In the genomic region with DNA sequence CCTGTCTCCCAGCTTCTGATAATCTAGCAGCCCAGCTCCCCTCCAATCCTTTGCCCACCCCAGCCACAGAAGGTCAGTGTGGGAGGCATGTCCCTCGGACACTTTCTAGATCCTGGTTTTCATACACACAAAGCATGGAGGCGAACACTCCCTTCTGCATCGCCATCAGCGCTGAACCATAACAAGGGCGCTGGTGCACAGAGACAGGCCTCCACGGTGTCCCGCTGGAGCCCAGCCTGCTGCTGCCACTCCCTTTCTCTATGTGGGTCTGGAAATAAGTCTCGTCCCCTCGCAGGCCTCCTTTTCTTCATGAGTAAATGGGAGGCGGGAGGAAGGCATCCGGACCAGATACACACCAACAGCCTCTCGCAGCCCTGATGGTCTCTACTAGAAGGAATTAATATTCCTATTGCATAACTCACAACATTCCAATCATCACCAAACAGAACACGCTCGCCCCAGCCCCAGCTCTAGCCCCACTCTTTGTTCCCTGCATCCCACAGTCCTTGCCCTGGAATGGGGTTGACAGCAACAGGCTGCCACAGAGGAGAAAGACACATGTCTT, we compare ENCODE assay signal across 28 cellular contexts. TPM values are rescaled to one million over a fixed set of nuclear protein-coding genes. Genes with fewer than 3 reads are reported as not detected.
DNase-seq lines count a peak whose midpoint lies in the region; ATAC-seq and TF ChIP-seq lines count a peak whose summit lies in the region.
"Had no signal": no experiment of that assay in that cellular context is flagged by ENCODE, and none has a peak within 500 bp of the region (broad histone marks: within the 10 kb centered on the region; RNA-seq: fewer than 3 reads in every experiment).

No MANE protein-coding gene starts in this region.

- peak overlapping the region; percentile 9 for H3K4me2 ChIP-seq in GM23248 (ENCODE audit: unreplicated experiment)
- peak overlapping the region; percentile 3 for H3K4me2 ChIP-seq in neural progenitor cell
- H3K4me2 ChIP-seq in PC-3 (ENCODE audit: low read length) = no peak overlapping the region

- H3K9me2 ChIP-seq in GM23248 (ENCODE audit: insufficient read depth) (no peaks in the 10 kb centered on the region), PC-3 (replicated peaks; ENCODE audit: low read length) (no peaks in the 10 kb centered on the region)

- in situ Hi-C loops in GM23248 (cut with MboI) = no loop called here

- peaks cover 9% of the 10 kb centered on the region for H3K27me3 Mint-ChIP-seq in neural progenitor cell (ENCODE audit: insufficient read depth, low read depth)

- ATAC-seq in PC-3 (no peak), heart right ventricle (no peak)
- ATAC-seq: CD8-positive, alpha-beta T cell; left ventricle myocardium superior; naive thymus-derived CD4-positive, alpha-beta T cell; pancreas; sciatic nerve; stimulated activated memory B cell treated with anti-CD40 and anti-IgM and Interleukin-4, amounts not matched to agents 10 μg/mL and 1 μg/mL and 100 μg/mL, for 72 hours; upper lobe of right lung had no signal

- no peak overlapping the region for H3K4me3 Mint-ChIP-seq in neural progenitor cell
- H3K4me3 Mint-ChIP-seq: activated naive CD8-positive, alpha-beta T cell treated with anti-CD3 and anti-CD28 coated beads for 36 hours; CD8-positive, alpha-beta T cell; central memory CD8-positive, alpha-beta T cell; H9; stimulated activated memory B cell treated with anti-CD40 and anti-IgM and Interleukin-4, amounts not matched to agents 10 μg/mL and 1 μg/mL and 100 μg/mL, for 72 hours had no signal

- H3K27me3 ChIP-seq in GM23248 (replicated peaks; ENCODE audit: insufficient read depth) (no peaks in the 10 kb centered on the region), neural progenitor cell (no peaks in the 10 kb centered on the region), PC-3 (ENCODE audit: low read length) (no peaks in the 10 kb centered on the region), heart right ventricle (peaks cover 0 to 7% (median 0%) of the 10 kb centered on the region in 7 donors), right atrium auricular region (no peaks in the 10 kb centered on the region)
- H3K27me3 ChIP-seq: pancreas, upper lobe of right lung had no signal

- H3K27ac Mint-ChIP-seq in neural progenitor cell = peak overlapping the region; percentile 52
- H3K27ac Mint-ChIP-seq: activated naive CD8-positive, alpha-beta T cell treated with anti-CD3 and anti-CD28 coated beads for 36 hours; CD8-positive, alpha-beta T cell; stimulated activated memory B cell treated with anti-CD40 and anti-IgM and Interleukin-4, amounts not matched to agents 10 μg/mL and 1 μg/mL and 100 μg/mL, for 72 hours had no signal

- 45 to 47% methylated on average over 14 of the region's 14 CpGs for WGBS in GM23248 (ENCODE audit: low coverage in 1 of 2, low lambda C conversion rate in 2 of 2, missing lambda C conversion rate in 2 of 2), 2 experiments
- 80 to 85% methylated on average over 14 of the region's 14 CpGs for WGBS in heart right ventricle, 2 donors

- CTCF ChIA-PET in PC-3 (lab: Charles Lee) = no interaction called here

- H3K27ac ChIP-seq in GM23248 (no peak overlapping the region), neural progenitor cell (no peak overlapping the region), PC-3 (ENCODE audit: low read length) (no peak overlapping the region), heart right ventricle (no peak overlapping the region), right atrium auricular region (no peak overlapping the region)
- H3K27ac ChIP-seq: pancreas, upper lobe of right lung had no signal

- H3K9me3 Mint-ChIP-seq in neural progenitor cell = no peaks in the 10 kb centered on the region
- H3K9me3 Mint-ChIP-seq: activated naive CD8-positive, alpha-beta T cell treated with anti-CD3 and anti-CD28 coated beads for 36 hours; CD8-positive, alpha-beta T cell; central memory CD8-positive, alpha-beta T cell; H9; stimulated activated memory B cell treated with anti-CD40 and anti-IgM and Interleukin-4, amounts not matched to agents 10 μg/mL and 1 μg/mL and 100 μg/mL, for 72 hours had no signal

- no peaks in the 10 kb centered on the region for H4K20me1 ChIP-seq in GM23248 (ENCODE audit: insufficient read depth)
- H4K20me1 ChIP-seq in neural progenitor cell (ENCODE audit: low read depth) = no peaks in the 10 kb centered on the region
- no peaks in the 10 kb centered on the region for H4K20me1 ChIP-seq in PC-3 (ENCODE audit: low read length)

- POLR2A ChIA-PET in PC-3 (lab: Charles Lee; ENCODE audit: unreplicated experiment) = no interaction called here

- no peaks in the 10 kb centered on the region for H3K36me3 Mint-ChIP-seq in neural progenitor cell
- H3K36me3 Mint-ChIP-seq: activated naive CD8-positive, alpha-beta T cell treated with anti-CD3 and anti-CD28 coated beads for 36 hours; CD8-positive, alpha-beta T cell; naive thymus-derived CD4-positive, alpha-beta T cell; stimulated activated memory B cell treated with anti-CD40 and anti-IgM and Interleukin-4, amounts not matched to agents 10 μg/mL and 1 μg/mL and 100 μg/mL, for 72 hours had no signal

- no TSS peak for BruUV-seq in PC-3 (replicated peaks; lab: Mats Ljungman, UMichigan)

- no peak overlapping the region for H2AFZ ChIP-seq in GM23248
- H2AFZ ChIP-seq in neural progenitor cell (replicated peaks) = no peak overlapping the region
- no peak overlapping the region for H2AFZ ChIP-seq in PC-3 (ENCODE audit: low read length)

- DNase-seq in AG20443 (ENCODE audit: low spot score) (peak; percentile 79), GM23248 (peak; percentile 59), choroid plexus epithelial cell (ENCODE audit: low read depth) (peak; percentile 44), neural progenitor cell (ENCODE audit: low spot score) (no peak), PC-3 (no peak), heart right ventricle (no peak), right atrium auricular region (ENCODE audit: low spot score) (no peak)
- DNase-seq in activated CD4-positive, alpha-beta T cell treated with anti-CD3 and anti-CD28 coated beads for 1 hour = no peak
- DNase-seq: activated effector memory CD4-positive, alpha-beta T cell treated with anti-CD3 and anti-CD28 coated beads, Interleukin-2, amount 50 U/mL, for 16 hours; activated naive CD8-positive, alpha-beta T cell treated with anti-CD3 and anti-CD28 coated beads for 36 hours; activated T-cell treated with anti-CD3 and anti-CD28 coated beads, Interleukin-2, amount 50 U/mL, for 1 hour; CD8-positive, alpha-beta T cell; DMS 273 treated with DMSO at 0.1 percent for 48 hours; H9; Karpas-422; left ventricle myocardium superior; naive thymus-derived CD4-positive, alpha-beta T cell; NCI-H1436; NCI-H2107; NCI-H446 treated with DMSO at 0.1 percent for 48 hours; stimulated activated CD4-positive, alpha-beta T cell treated with anti-CD3 and anti-CD28 coated beads, Interleukin-4, amount 100 ng/mL, for 24 hours; upper lobe of right lung had no signal

- H3K79me2 ChIP-seq in GM23248 (ENCODE audit: insufficient read depth) = no peaks in the 10 kb centered on the region
- H3K79me2 ChIP-seq in neural progenitor cell (ENCODE audit: low read depth) = no peaks in the 10 kb centered on the region
- H3K79me2 ChIP-seq in PC-3 (ENCODE audit: low read length) = no peaks in the 10 kb centered on the region

- H3K9ac ChIP-seq in GM23248 (no peak overlapping the region), neural progenitor cell (no peak overlapping the region), PC-3 (ENCODE audit: low read length) (no peak overlapping the region)

- intact Hi-C loops in PC-3 (cut with micrococcal nuclease) (no loop called here), heart right ventricle (cut with DNase I) (no loop called here)

- peaks cover 3% of the 10 kb centered on the region; the same call in 1 of the 2 replicates for H3F3A ChIP-seq in GM23248 (ENCODE audit: insufficient read depth)
- H3F3A ChIP-seq in neural progenitor cell (ENCODE audit: low read depth) = no peaks in the 10 kb centered on the region
- no peaks in the 10 kb centered on the region for H3F3A ChIP-seq in PC-3 (ENCODE audit: low read length, unreplicated experiment)

- H3K4me1 ChIP-seq in GM23248 (ENCODE audit: insufficient read depth) = no peaks in the 10 kb centered on the region; the same call in 1 of the 2 replicates
- H3K4me1 ChIP-seq in neural progenitor cell = peaks cover 8% of the 10 kb centered on the region
- no peaks in the 10 kb centered on the region for H3K4me1 ChIP-seq in PC-3 (ENCODE audit: insufficient read depth, low read length)
- H3K4me1 ChIP-seq in heart right ventricle = no peaks in the 10 kb centered on the region
- H3K4me1 ChIP-seq in right atrium auricular region = no peaks in the 10 kb centered on the region
- H3K4me1 ChIP-seq: pancreas, upper lobe of right lung had no signal

- peaks cover 42% of the 10 kb centered on the region for H3K4me1 Mint-ChIP-seq in neural progenitor cell

- H3K9me3 ChIP-seq in GM23248 (ENCODE audit: low read depth) (no peaks in the 10 kb centered on the region), neural progenitor cell (ENCODE audit: low read depth) (no peaks in the 10 kb centered on the region), PC-3 (ENCODE audit: low read length) (no peaks in the 10 kb centered on the region), heart right ventricle (peaks cover 0 to 5% (median 0%) of the 10 kb centered on the region in 11 donors), right atrium auricular region (no peaks in the 10 kb centered on the region)
- H3K9me3 ChIP-seq: pancreas, upper lobe of right lung had no signal

- H3K36me3 ChIP-seq in GM23248 (ENCODE audit: low read depth) (no peaks in the 10 kb centered on the region), neural progenitor cell (no peaks in the 10 kb centered on the region), PC-3 (ENCODE audit: low read depth, low read length) (no peaks in the 10 kb centered on the region), heart right ventricle (no peaks in the 10 kb centered on the region), right atrium auricular region (no peaks in the 10 kb centered on the region)
- H3K36me3 ChIP-seq: pancreas, upper lobe of right lung had no signal

- H3K4me3 ChIP-seq in GM23248 (no peak overlapping the region), choroid plexus epithelial cell (ENCODE audit: low read depth, low read length) (no peak overlapping the region), neural progenitor cell (no peak overlapping the region), PC-3 (ENCODE audit: low read length) (no peak overlapping the region), heart right ventricle (no peak overlapping the region), right atrium auricular region (no peak overlapping the region)
- H3K4me3 ChIP-seq: pancreas, upper lobe of right lung had no signal

- TF ChIP-seq CTCF in choroid plexus epithelial cell (conservative IDR thresholded peaks at IDR 0.05; ENCODE audit: low read depth, low read length) (no peak), neural progenitor cell (IDR thresholded peaks at IDR 0.05) (no peak), PC-3 (conservative IDR thresholded peaks at IDR 0.05; ENCODE audit: low read depth, low read length) (no peak), heart right ventricle (IDR thresholded peaks at IDR 0.05) (no peak), right atrium auricular region (IDR thresholded peaks at IDR 0.05) (no peak)

RNA-seq across cellular contexts. Expression of a gene that starts 14.8 kb away (rescaled TPM):
- total RNA-seq in GM23248 (2014; rRNA removed; shearing (Covaris generic)) = 0.76 and 3.7 TPM in 2 replicates
- 1.5 and 1.6 TPM in 2 replicates for polyA plus RNA-seq in GM23248 (2016; fragmentation: Nextera tagmentation; extraction: Ambion mirVana)
- total RNA-seq in neural progenitor cell (ENCODE audit: low replicate concordance) = 0.04 and 0.19 TPM in 2 replicates
- total RNA-seq in PC-3 (2014; rRNA removed) = 0.07 and 0.46 TPM in 2 replicates
- total RNA-seq in heart right ventricle = 1 to 10 TPM; 1.4 to 9.9 (median 3.6) TPM
- 1 to 10 TPM; 3.1 to 5.1 TPM for polyA plus RNA-seq in heart right ventricle
- 1 to 10 TPM in 1 of 2 donors, under 1 TPM in 1; 0.94 to 3.1 TPM for total RNA-seq in right atrium auricular region
- total RNA-seq: dermis microvascular lymphatic vessel endothelial cell; T-helper 2 cell treated with Interferon-gamma antibody and Interleukin-4, amounts not matched to agents 100 ng/mL and 5 ng/mL, for 36 hours had no signal

Comparison
In these comparisons a context has a peak if more than half of its experiments do, and no peak if none do; other contexts are left out.
1. DNase-seq: peak in AG20443 (single experiment), GM23248 (single experiment) and choroid plexus epithelial cell (single experiment); none in neural progenitor cell (single experiment), PC-3 (single experiment), activated CD4-positive, alpha-beta T cell treated with anti-CD3 and anti-CD28 coated beads for 1 hour (single experiment), heart right ventricle (0 of 2) and right atrium auricular region (single experiment).